23 cellular contexts compared by ENCODE assay signal in genomic region chrX:96480081-96480480, GRCh38.
DNase-seq lines count a peak whose midpoint lies in the region; ATAC-seq and TF ChIP-seq lines count a peak whose summit lies in the region.
"Had no signal": no experiment of that assay in that cellular context is flagged by ENCODE, and none has a peak within 500 bp of the region (broad histone marks: within the 10 kb centered on the region; RNA-seq: fewer than 3 reads in every experiment).

No MANE protein-coding gene starts in this region.

- H3K36me3 ChIP-seq in mesenchymal stem cell (ENCODE audit: control insufficient read depth in 1 of 2, insufficient read depth in 2 of 2, low read depth in 1 of 2, low read length in 2 of 2) = no peaks in the 10 kb centered on the region
- H3K36me3 ChIP-seq: gastrocnemius medialis, SJSA1, vagina had no signal

- no peak overlapping the region for H3K23ac ChIP-seq in mesenchymal stem cell (ENCODE audit: low read length in 2 of 2)

- no peak for ATAC-seq in GM21526 (IDR thresholded peaks at IDR 0.05; ENCODE audit: low FRiP score, unreplicated experiment)
- ATAC-seq: gastrocnemius medialis, psoas muscle, WTC11 had no signal

- no peak overlapping the region for H2AFZ ChIP-seq in mesenchymal stem cell (ENCODE audit: low read depth, low read length)
- H2AFZ ChIP-seq: PC-9 had no signal

- H3K79me1 ChIP-seq in mesenchymal stem cell (replicated peaks; ENCODE audit: low read length, poor library complexity, severe bottlenecking) = no peaks in the 10 kb centered on the region

- no peak overlapping the region for H3K4me2 ChIP-seq in mesenchymal stem cell (ENCODE audit: low read length, poor library complexity, severe bottlenecking)
- H3K4me2 ChIP-seq: PC-9 had no signal

- no peak overlapping the region for H3K4me3 ChIP-seq in AG10803 (ENCODE audit: low read length)
- no peak overlapping the region for H3K4me3 ChIP-seq in mesenchymal stem cell (ENCODE audit: insufficient read depth in 1 of 2, low read depth in 1 of 2, low read length in 2 of 2)
- H3K4me3 ChIP-seq: gastrocnemius medialis, PC-9, psoas muscle, SJSA1, vagina had no signal

- no peaks in the 10 kb centered on the region for H3K27me3 ChIP-seq in mesenchymal stem cell (ENCODE audit: control insufficient read depth in 1 of 2, insufficient read depth in 1 of 2, low read length in 2 of 2)
- H3K27me3 ChIP-seq: gastrocnemius medialis, SJSA1, vagina had no signal

- H2BK15ac ChIP-seq in mesenchymal stem cell (ENCODE audit: low read depth, poor library complexity, severe bottlenecking) = no peak overlapping the region

- H3K9ac ChIP-seq in mesenchymal stem cell (ENCODE audit: low read length) = no peak overlapping the region

- H3K9me3 Mint-ChIP-seq in type B pancreatic cell = peaks cover 8% of the 10 kb centered on the region
- H3K9me3 Mint-ChIP-seq: activated CD4-positive, alpha-beta memory T cell treated with anti-CD3 and anti-CD28 coated beads for 36 hours; endodermal cell; nephron had no signal

- no peaks in the 10 kb centered on the region for H3K4me1 ChIP-seq in mesenchymal stem cell (ENCODE audit: control insufficient read depth, insufficient read depth, low read depth, low read length)
- H3K4me1 ChIP-seq: gastrocnemius medialis, psoas muscle, SJSA1, vagina had no signal

- no peak overlapping the region for H2BK120ac ChIP-seq in mesenchymal stem cell (ENCODE audit: low read depth, low read length)

- TF ChIP-seq CTCF in AG10803 (conservative IDR thresholded peaks at IDR 0.05; ENCODE audit: low read length) (no peak), type B pancreatic cell (conservative IDR thresholded peaks at IDR 0.05) (no peak)

- DNase-seq in AG10803 (ENCODE audit: low read depth) (peak; percentile 25), LHCN-M2 (ENCODE audit: low read depth) (peak; percentile 59), dermis blood vessel endothelial cell (peak; percentile 41), mesenchymal stem cell (peak; percentile 13), type B pancreatic cell (ENCODE audit: extremely low spot score, unreplicated experiment) (no peak), caudate nucleus (lab: John Stamatoyannopoulos, UW) (no peak), LoVo (ENCODE audit: low spot score) (no peak)
- DNase-seq: activated CD4-positive, alpha-beta memory T cell treated with anti-CD3 and anti-CD28 coated beads for 36 hours; anterior cingulate cortex; DND-41; endodermal cell; gastrocnemius medialis; NCI-H146; NCI-H2227 treated with DMSO at 0.1 percent for 48 hours; NCI-H82; PC-9; psoas muscle; substantia nigra had no signal

- H4K8ac ChIP-seq in mesenchymal stem cell (ENCODE audit: low read length) = no peak overlapping the region

- H3K18ac ChIP-seq in mesenchymal stem cell (ENCODE audit: low read depth in 1 of 2, low read length in 2 of 2) = no peak overlapping the region

- H3K4me1 Mint-ChIP-seq in type B pancreatic cell (ENCODE audit: unreplicated experiment) = peaks cover 5% of the 10 kb centered on the region
- H3K4me1 Mint-ChIP-seq: nephron had no signal

- H3K27ac ChIP-seq in mesenchymal stem cell (ENCODE audit: low read length, poor library complexity, severe bottlenecking) (no peak overlapping the region), caudate nucleus (ENCODE audit: low read depth, low read length) (no peak overlapping the region)
- H3K27ac ChIP-seq: gastrocnemius medialis, PC-9, psoas muscle, SJSA1, vagina had no signal

- H2AK5ac ChIP-seq in mesenchymal stem cell (ENCODE audit: low read length, severe bottlenecking) = no peak overlapping the region

- H3K14ac ChIP-seq in mesenchymal stem cell (ENCODE audit: low read length in 2 of 2) = no peak overlapping the region

- no peak overlapping the region for H2BK5ac ChIP-seq in mesenchymal stem cell (ENCODE audit: low read depth, low read length, poor library complexity, severe bottlenecking)

- H3K4ac ChIP-seq in mesenchymal stem cell (ENCODE audit: low read depth in 1 of 2, low read length in 2 of 2) = no peak overlapping the region

- H4K91ac ChIP-seq in mesenchymal stem cell (ENCODE audit: low read length) = no peak overlapping the region

- no peak overlapping the region for H3K4me3 Mint-ChIP-seq in type B pancreatic cell
- H3K4me3 Mint-ChIP-seq: activated CD4-positive, alpha-beta memory T cell treated with anti-CD3 and anti-CD28 coated beads for 36 hours; endodermal cell; nephron; WTC11 had no signal

- WGBS in mesenchymal stem cell = no CpG with 5 or more reads among the region's 5 CpGs

- H2BK12ac ChIP-seq in mesenchymal stem cell (ENCODE audit: low read length in 2 of 2) = no peak overlapping the region

- H3K27ac Mint-ChIP-seq in type B pancreatic cell = no peak overlapping the region
- H3K27ac Mint-ChIP-seq: activated CD4-positive, alpha-beta memory T cell treated with anti-CD3 and anti-CD28 coated beads for 36 hours; endodermal cell; nephron; WTC11 had no signal

- H3K36me3 Mint-ChIP-seq in type B pancreatic cell = no peaks in the 10 kb centered on the region
- H3K36me3 Mint-ChIP-seq: activated CD4-positive, alpha-beta memory T cell treated with anti-CD3 and anti-CD28 coated beads for 36 hours; WTC11 had no signal

- no peaks in the 10 kb centered on the region for H3K9me3 ChIP-seq in mesenchymal stem cell (ENCODE audit: control insufficient read depth, low read length)
- H3K9me3 ChIP-seq: gastrocnemius medialis, psoas muscle, SJSA1, vagina had no signal

- H3K27me3 Mint-ChIP-seq in type B pancreatic cell = no peaks in the 10 kb centered on the region
- H3K27me3 Mint-ChIP-seq: activated CD4-positive, alpha-beta memory T cell treated with anti-CD3 and anti-CD28 coated beads for 36 hours had no signal

Comparison
In these comparisons a context has a peak if more than half of its experiments do, and no peak if none do; other contexts are left out.
1. DNase-seq: peak in AG10803 (single experiment), LHCN-M2 (single experiment), dermis blood vessel endothelial cell (single experiment) and mesenchymal stem cell (single experiment); none in type B pancreatic cell (single experiment), caudate nucleus (0 of 61) and LoVo (single experiment).